ENCODE assay signal across 1 cellular context in genomic region chr6:156878688-156879087, GRCh38.
TF ChIP-seq lines count a peak whose summit lies in the region.

No MANE protein-coding gene starts in this region.

TF ChIP-seq in H1, 55 proteins besides CTCF, POLR2A, EP300 and RAD21 (continued from another document):
- TF ChIP-seq USF2 (IDR thresholded peaks at IDR 0.05; ENCODE audit: low read length) = no peak
